Comparison of ENCODE assay signal across 12 cellular contexts in genomic region chr10:60707841-60708240, GRCh38.
"Had no signal": no experiment of that assay in that cellular context is flagged by ENCODE, and none has a peak within 500 bp of the region (broad histone marks: within the 10 kb centered on the region; RNA-seq: fewer than 3 reads in every experiment).

No MANE protein-coding gene starts in this region.

- DNase-seq: activated CD8-positive, alpha-beta memory T cell treated with anti-CD3 and anti-CD28 coated beads, Interleukin-2, amount 50 U/mL, for 48 hours; amniotic stem cell; body of pancreas; cerebellar nuclear complex; heart left ventricle; mammary epithelial cell; naive thymus-derived CD8-positive, alpha-beta T cell; pancreas; T-helper 9 cell had no signal

- H3K27ac Mint-ChIP-seq: activated naive CD8-positive, alpha-beta T cell had no signal

- H3K27me3 ChIP-seq: body of pancreas, heart left ventricle, pancreas had no signal

- H3K9me3 ChIP-seq: body of pancreas, heart left ventricle, pancreas had no signal

- H3K27ac ChIP-seq: body of pancreas, pancreas had no signal

- H3K4me3 ChIP-seq: body of pancreas, heart left ventricle, pancreas had no signal

- ATAC-seq: activated CD4-positive, CD25-positive, alpha-beta regulatory T cell treated with anti-CD3 and anti-CD28 coated beads, Interleukin-2, amount 50 U/mL, for 24 hours; body of pancreas; heart left ventricle; pancreas had no signal

- H3K4me1 ChIP-seq: pancreas had no signal

- H3K36me3 ChIP-seq: heart left ventricle, pancreas had no signal

- H3K4me3 Mint-ChIP-seq: activated naive CD8-positive, alpha-beta T cell; naive thymus-derived CD8-positive, alpha-beta T cell; stimulated activated effector memory CD8-positive, alpha-beta T cell treated with anti-CD3 and anti-CD28 coated beads, Interleukin-12 subunit alpha, Interleukin-12 subunit beta, amount 100 ng/mL, for 72 hours had no signal

- H3K36me3 Mint-ChIP-seq: activated naive CD8-positive, alpha-beta T cell; stimulated activated effector memory CD8-positive, alpha-beta T cell treated with anti-CD3 and anti-CD28 coated beads, Interleukin-12 subunit alpha, Interleukin-12 subunit beta, amount 100 ng/mL, for 72 hours had no signal

- H3K9me3 Mint-ChIP-seq: stimulated activated effector memory CD8-positive, alpha-beta T cell treated with anti-CD3 and anti-CD28 coated beads, Interleukin-12 subunit alpha, Interleukin-12 subunit beta, amount 100 ng/mL, for 72 hours had no signal
